In the genomic region with DNA sequence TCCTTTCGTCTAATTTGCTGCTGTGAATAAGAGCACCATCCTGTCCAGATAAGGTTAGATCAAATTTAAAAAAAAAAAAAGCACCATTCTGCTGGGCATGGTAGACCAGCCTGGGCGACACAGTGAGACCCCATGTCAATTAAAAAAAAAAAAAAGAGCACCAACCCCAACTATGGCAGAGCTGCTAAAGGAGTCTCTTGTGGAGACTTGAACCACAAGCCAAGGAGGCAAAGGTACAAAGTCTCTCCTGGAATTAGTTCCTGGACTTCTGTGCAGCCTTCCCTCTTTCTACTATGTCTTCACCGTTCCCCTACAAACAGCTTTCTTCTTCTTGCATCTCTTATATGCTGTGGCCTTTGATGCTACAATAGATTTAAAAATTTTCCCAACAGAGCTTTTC, we compare ENCODE assay signal across 9 cellular contexts. TPM values are rescaled to one million over a fixed set of nuclear protein-coding genes. Genes with fewer than 3 reads are reported as not detected.
A peak's percentile ranks its signal among the peaks of the same experiment; 100 is the strongest.
DNase-seq lines count a peak whose midpoint lies in the region; ATAC-seq, FAIRE-seq and TF ChIP-seq lines count a peak whose summit lies in the region.
"Had no signal": no experiment of that assay in that cellular context is flagged by ENCODE, and none has a peak within 500 bp of the region (broad histone marks: within the 10 kb centered on the region; RNA-seq: fewer than 3 reads in every experiment).

No MANE protein-coding gene starts in this region.

- intact Hi-C loops in gastrocnemius medialis (cut with DNase I; ENCODE audit: low total_unique reads) = loop anchor here (10.0 kb wide), 1 partner anchor 148 kb away; a partner anchor contains a TSS

- H2AFZ ChIP-seq in GM23248 = peak overlapping the region; percentile 91

- H3K27ac Mint-ChIP-seq in T-cell = peak overlapping the region; percentile 70 to 87

- DNase-seq in GM23248 (peak; percentile 13), T-cell (no peak), foreskin fibroblast (no peak), gastrocnemius medialis (no peak), HTR-8/SVneo (ENCODE audit: insufficient read length, low spot score) (no peak), NCI-H2107 (lab: John Stamatoyannopoulos, UW) (no peak), iPS-NIHi11 (ENCODE audit: low spot score) (no peak)
- DNase-seq: NCI-H526 had no signal

- in situ Hi-C loops in GM23248 (cut with MboI) = no loop called here
- in situ Hi-C loops in gastrocnemius medialis (cut with MboI; ENCODE audit: low sequenced_read_pairs in 4 of 4) = no loop called here

- no peak for TF ChIP-seq CTCF in foreskin fibroblast (IDR thresholded peaks at IDR 0.05; ENCODE audit: low read depth, low read length)
- TF ChIP-seq CTCF in gastrocnemius medialis (IDR thresholded peaks at IDR 0.05 in 4 of 5, conservative IDR thresholded peaks at IDR 0.05 in 1 of 5) = no peak

- POLR2A ChIA-PET in T-cell (lab: Charles Lee) = interaction anchor here in 1 of 2 donors (0.9 kb wide), 1 partner anchor 35 kb away, joined by 3 read pairs; no protein-coding TSS in a partner anchor

- H3K9me2 ChIP-seq in GM23248 (ENCODE audit: insufficient read depth) = no peaks in the 10 kb centered on the region

- H3K4me1 Mint-ChIP-seq in T-cell = peaks cover 50 to 51% (median 51%) of the 10 kb centered on the region in 3 donors

- no peaks in the 10 kb centered on the region for H3K27me3 ChIP-seq in GM23248 (replicated peaks; ENCODE audit: insufficient read depth)
- H3K27me3 ChIP-seq in gastrocnemius medialis = no peaks in the 10 kb centered on the region

- peaks cover 11% of the 10 kb centered on the region for H3K36me3 Mint-ChIP-seq in T-cell

- H3K79me2 ChIP-seq in GM23248 (ENCODE audit: insufficient read depth) = peaks cover 61% of the 10 kb centered on the region

- no peak for TF ChIP-seq POLR2A in gastrocnemius medialis (IDR thresholded peaks at IDR 0.05)

- peak overlapping the region; percentile 87 for H3K9ac ChIP-seq in GM23248

- H3K4me2 ChIP-seq in GM23248 (ENCODE audit: unreplicated experiment) = peak overlapping the region; percentile 89

- H3K9me3 ChIP-seq in GM23248 (ENCODE audit: low read depth) (no peaks in the 10 kb centered on the region), gastrocnemius medialis (no peaks in the 10 kb centered on the region)

- H3K27ac ChIP-seq in GM23248 (peak overlapping the region; percentile 80; the same call in 1 of the 2 replicates), gastrocnemius medialis (peak overlapping the region; percentile 90 to 98 (median 96))

- H3K9me3 Mint-ChIP-seq in T-cell = no peaks in the 10 kb centered on the region

- H3K4me1 ChIP-seq in GM23248 (ENCODE audit: insufficient read depth) (peaks cover 27% of the 10 kb centered on the region), gastrocnemius medialis (peaks cover 22 to 26% of the 10 kb centered on the region in 2 donors)

- H3K4me3 Mint-ChIP-seq in T-cell = peak overlapping the region; percentile 96 to 99 (median 99)

- no peaks in the 10 kb centered on the region for H3K27me3 Mint-ChIP-seq in T-cell

- ATAC-seq in T-cell (replicated peaks in 1 of 4) (no peak), gastrocnemius medialis (no peak), GM19455 (IDR thresholded peaks at IDR 0.05; ENCODE audit: unreplicated experiment) (no peak)

- FAIRE-seq in HTR-8/SVneo (lab: Jason Lieb, UNC) = no peak

- H3K36me3 ChIP-seq in GM23248 (ENCODE audit: low read depth) (0 out of 2 replicates have a peak, but pooled peaks cover 3% of the 10 kb centered on the region), gastrocnemius medialis (no peaks in the 10 kb centered on the region)

- 67% methylated on average over 3 of the region's 3 CpGs for WGBS in GM23248 (ENCODE audit: low coverage in 1 of 2, low lambda C conversion rate in 2 of 2, missing lambda C conversion rate in 2 of 2), 2 experiments

- CTCF ChIA-PET in T-cell (lab: Charles Lee) = interaction anchor here (0.5 to 0.9 kb wide), 4 partner anchors 47 to 84 kb away, joined by 3 to 4 read pairs (median 4); no protein-coding TSS in a partner anchor

- H3K4me3 ChIP-seq in GM23248 = peak overlapping the region; percentile 86
- H3K4me3 ChIP-seq in foreskin fibroblast (ENCODE audit: low read depth in 1 of 2, low read length in 2 of 2) = peak overlapping the region; percentile 87 to 95
- peak overlapping the region; percentile 89 to 97 (median 92) for H3K4me3 ChIP-seq in gastrocnemius medialis

- H4K20me1 ChIP-seq in GM23248 (ENCODE audit: insufficient read depth) = no peaks in the 10 kb centered on the region

- peaks cover 16% of the 10 kb centered on the region for H3F3A ChIP-seq in GM23248 (ENCODE audit: insufficient read depth)

RNA-seq across cellular contexts. Expression of a gene that starts 1.3 kb away (rescaled TPM):
- 25.7 and 31.8 TPM in 2 replicates for total RNA-seq in GM23248 (2014; rRNA removed; shearing (Covaris generic))
- 14.2 and 14.5 TPM in 2 replicates for polyA plus RNA-seq in GM23248 (2016; fragmentation: Nextera tagmentation; extraction: Ambion mirVana)
- 10 to 100 TPM; 26.3 to 40.6 (median 30.0) TPM for total RNA-seq in T-cell
- total RNA-seq in gastrocnemius medialis = 10 to 100 TPM in 3 of 4 donors, 1 to 10 TPM in 1; 8.8 to 21.0 (median 14.8) TPM
